Comparison of ENCODE assay signal across 24 cellular contexts in genomic region chr19:50736338-50736737, GRCh38. TPM values are rescaled to one million over a fixed set of nuclear protein-coding genes. Genes with fewer than 3 reads are reported as not detected.
"Had no signal": no experiment of that assay in that cellular context is flagged by ENCODE, and none has a peak within 500 bp of the region (broad histone marks: within the 10 kb centered on the region; RNA-seq: fewer than 3 reads in every experiment).

No MANE protein-coding gene starts in this region.

- H3K36me3 ChIP-seq: SJSA1 had no signal

- H3K36me3 Mint-ChIP-seq: IgD-negative memory B cell had no signal

- H3K27ac Mint-ChIP-seq: IgD-negative memory B cell had no signal

- H3K4me1 ChIP-seq: SJSA1 had no signal

- H3K4me3 ChIP-seq: SJSA1 had no signal

- DNase-seq: KBM-7, NCI-H1092, NCI-H1105 treated with DMSO at 0.1 percent for 48 hours, NCI-H1417 treated with DMSO at 0.1 percent for 48 hours, NCI-H146, NCI-H1694 treated with DMSO at 0.1 percent for 48 hours, NCI-H1930, NCI-H2081 treated with DMSO at 0.1 percent for 48 hours, NCI-H2171, NCI-H226, NCI-H446, NCI-H510A, NCI-H524 treated with DMSO at 0.1 percent for 48 hours, NCI-H69, NCI-H774, Right ventricle myocardium superior, RPMI8226, SIG-M5 had no signal

- H3K9me3 ChIP-seq: SJSA1 had no signal

- H3K27ac ChIP-seq: HL-60, SJSA1 had no signal

RNA-seq across cellular contexts. Expression of gene SHANK1, which starts 16.7 kb away (rescaled TPM):
- total RNA-seq: SJSA1; T-helper 1 cell treated with Interleukin-12 subunit alpha and Interleukin-12 subunit beta and Interleukin-4 antibody, amounts not matched to agents 30 ng/mL and 1 ng/mL, for 36 hours had no signal
- polyA plus RNA-seq: IgD-negative memory B cell had no signal

RNA-seq across cellular contexts. Expression of gene GPR32, which starts 33.9 kb away (rescaled TPM):
- total RNA-seq: LHCN-M2; MCF 10A; Right ventricle myocardium superior; SJSA1; T-helper 1 cell treated with Interleukin-12 subunit alpha and Interleukin-12 subunit beta and Interleukin-4 antibody, amounts not matched to agents 30 ng/mL and 1 ng/mL, for 36 hours had no signal
- polyA plus RNA-seq: IgD-negative memory B cell had no signal

RNA-seq across cellular contexts. Expression of gene ACP4, which starts 53.9 kb away (rescaled TPM):
- total RNA-seq: LHCN-M2; MCF 10A; Right ventricle myocardium superior; SJSA1; T-helper 1 cell treated with Interleukin-12 subunit alpha and Interleukin-12 subunit beta and Interleukin-4 antibody, amounts not matched to agents 30 ng/mL and 1 ng/mL, for 36 hours had no signal
- polyA plus RNA-seq: IgD-negative memory B cell had no signal
